11 cellular contexts compared by ENCODE assay signal in genomic region chr1:67748147-67748546, GRCh38.
DNase-seq lines count a peak whose midpoint lies in the region; ATAC-seq and TF ChIP-seq lines count a peak whose summit lies in the region.
"Had no signal": no experiment of that assay in that cellular context is flagged by ENCODE, and none has a peak within 500 bp of the region (broad histone marks: within the 10 kb centered on the region; RNA-seq: fewer than 3 reads in every experiment).

No MANE protein-coding gene starts in this region.

- H3K27ac Mint-ChIP-seq in nephron, result peak overlapping the region; percentile 87 to 95 (median 95)

- no peaks in the 10 kb centered on the region for H3K36me3 Mint-ChIP-seq in nephron (ENCODE audit: low read depth)

- no peaks in the 10 kb centered on the region for H3K36me3 ChIP-seq in cardiac muscle cell
- no peaks in the 10 kb centered on the region for H3K36me3 ChIP-seq in endocrine pancreas (ENCODE audit: control insufficient read depth, insufficient read depth, low read length)
- no peaks in the 10 kb centered on the region for H3K36me3 ChIP-seq in vagina

- H3K27me3 ChIP-seq in cardiac muscle cell, result no peaks in the 10 kb centered on the region
- no peaks in the 10 kb centered on the region for H3K27me3 ChIP-seq in endocrine pancreas (ENCODE audit: control insufficient read depth, insufficient read depth, low read length)
- no peaks in the 10 kb centered on the region for H3K27me3 ChIP-seq in vagina

- no peak for TF ChIP-seq POLR2A in vagina (IDR thresholded peaks at IDR 0.05)

- peak overlapping the region; percentile 33 to 48 (median 43) for H3K4me3 Mint-ChIP-seq in nephron

- H3K9me3 ChIP-seq in cardiac muscle cell (ENCODE audit: low read depth), result no peaks in the 10 kb centered on the region
- H3K9me3 ChIP-seq in endocrine pancreas (ENCODE audit: control insufficient read depth, low read length), result no peaks in the 10 kb centered on the region
- no peaks in the 10 kb centered on the region for H3K9me3 ChIP-seq in vagina

- DNase-seq in cardiac muscle cell (ENCODE audit: low read depth in 1 of 2, low spot score in 1 of 2), result no peak
- DNase-seq in left ventricle myocardium superior, result no peak
- DNase-seq in vagina (ENCODE audit: extremely low spot score in 2 of 2), result no peak
- DNase-seq in NCI-H82 (lab: John Stamatoyannopoulos, UW), result no peak
- DNase-seq in NCI-H774 (lab: John Stamatoyannopoulos, UW), result no peak
- DNase-seq: NCI-H187; SHP77; stimulated activated naive CD8-positive, alpha-beta T cell treated with anti-CD3 and anti-CD28 coated beads, Interleukin-15, Interleukin-2, amounts not matched to agents 100 U/mL and 50 U/mL, for 24 hours had no signal

- H3K27ac ChIP-seq in cardiac muscle cell (peak overlapping the region; percentile 96), vagina (peak overlapping the region; percentile 70)

- H3K4me1 Mint-ChIP-seq in nephron, result peaks cover 81% of the 10 kb centered on the region

- H3K4me1 ChIP-seq in cardiac muscle cell (ENCODE audit: low read depth) (peaks cover 70% of the 10 kb centered on the region), endocrine pancreas (ENCODE audit: control insufficient read depth, insufficient read depth, low read length) (no peaks in the 10 kb centered on the region), vagina (peaks cover 62% of the 10 kb centered on the region)

- H3K9ac ChIP-seq in endocrine pancreas (ENCODE audit: control insufficient read depth, insufficient read depth, low read length), result no peak overlapping the region

- no peak overlapping the region for H3K4me3 ChIP-seq in cardiac muscle cell
- H3K4me3 ChIP-seq in endocrine pancreas (ENCODE audit: control insufficient read depth, insufficient read depth, low read length), result peak overlapping the region; percentile 66
- H3K4me3 ChIP-seq in vagina, result peak overlapping the region in 1 of 2 donors; percentile 7

- no peak for ATAC-seq in left ventricle myocardium superior
- ATAC-seq in HG03196 (IDR thresholded peaks at IDR 0.05; ENCODE audit: unreplicated experiment), result no peak

- H3K27me3 Mint-ChIP-seq in nephron (ENCODE audit: low read depth), result no peaks in the 10 kb centered on the region

- intact Hi-C loops in left ventricle myocardium superior (cut with micrococcal nuclease), result no loop called here
- intact Hi-C loops in vagina (cut with DNase I), result no loop called here

- H3K9me3 Mint-ChIP-seq in nephron, result no peaks in the 10 kb centered on the region

- no peak for TF ChIP-seq CTCF in cardiac muscle cell (IDR thresholded peaks at IDR 0.05; ENCODE audit: low read depth, low read length)
- no peak for TF ChIP-seq CTCF in nephron (IDR thresholded peaks at IDR 0.05; ENCODE audit: unreplicated experiment in 3 of 3)
- TF ChIP-seq CTCF in vagina (IDR thresholded peaks at IDR 0.05), result no peak
